In the genomic region with DNA sequence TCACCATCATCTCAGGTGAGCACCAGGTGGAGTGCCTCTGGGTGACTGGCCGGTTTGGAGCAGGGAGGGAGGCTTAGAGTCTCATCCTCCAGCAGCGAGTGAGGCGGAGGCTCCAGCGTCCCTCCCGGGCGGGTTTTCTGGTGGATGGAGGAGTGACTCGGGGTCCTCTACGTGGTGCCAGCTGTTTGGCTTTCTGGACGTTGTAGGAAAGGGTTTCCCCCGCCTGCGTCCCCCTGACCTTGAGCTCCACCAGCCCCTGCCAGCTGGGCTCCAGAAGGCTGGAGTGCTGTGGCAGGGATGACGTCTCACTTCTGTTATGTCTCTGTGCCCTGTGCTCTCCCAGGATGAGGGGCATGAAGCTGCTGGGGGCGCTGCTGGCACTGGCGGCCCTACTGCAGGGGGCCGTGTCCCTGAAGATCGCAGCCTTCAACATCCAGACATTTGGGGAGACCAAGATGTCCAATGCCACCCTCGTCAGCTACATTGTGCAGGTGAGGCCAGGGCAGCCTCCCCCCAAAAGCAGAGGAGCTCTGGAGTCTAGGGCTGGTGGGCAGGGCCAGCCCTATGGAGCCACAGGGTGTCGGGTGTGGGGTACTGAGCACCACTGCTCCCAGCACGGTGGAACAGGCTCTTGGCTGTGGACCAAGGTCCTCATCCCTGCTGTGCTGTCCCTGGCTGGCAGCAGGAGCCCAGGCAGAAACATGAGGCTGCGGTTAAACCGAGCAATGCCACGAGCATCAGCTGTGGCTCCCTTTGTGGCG, we compare ENCODE assay signal across 1 cellular context.
TF ChIP-seq lines count a peak whose summit lies in the region.

No MANE protein-coding gene starts in this region.

TF ChIP-seq in GM23338, 12 proteins besides CTCF, POLR2A, EP300 and RAD21 (continued from another document):
- no peak for TF ChIP-seq REST (IDR thresholded peaks at IDR 0.05; ENCODE audit: unreplicated experiment)
- TF ChIP-seq STAT1 (IDR thresholded peaks at IDR 0.05; ENCODE audit: unreplicated experiment) = no peak
- no peak for TF ChIP-seq ZNF114 (CRISPR knock-in tag; IDR thresholded peaks at IDR 0.05)
- TF ChIP-seq EZH2phosphoT487 (IDR thresholded peaks at IDR 0.05; ENCODE audit: unreplicated experiment) = no peak
- TF ChIP-seq ZNF331 (CRISPR knock-in tag; IDR thresholded peaks at IDR 0.05; ENCODE audit: low read depth) = no peak
- TF ChIP-seq ETS1 (IDR thresholded peaks at IDR 0.05) = no peak
- TF ChIP-seq JUNB (IDR thresholded peaks at IDR 0.05; ENCODE audit: unreplicated experiment) = no peak
- TF ChIP-seq EZH2 (IDR thresholded peaks at IDR 0.05; ENCODE audit: low read depth, unreplicated experiment) = no peak
- TF ChIP-seq CREB1 (CRISPR knock-in tag; IDR thresholded peaks at IDR 0.05; ENCODE audit: low read depth) = no peak
- TF ChIP-seq, protein P1, sequence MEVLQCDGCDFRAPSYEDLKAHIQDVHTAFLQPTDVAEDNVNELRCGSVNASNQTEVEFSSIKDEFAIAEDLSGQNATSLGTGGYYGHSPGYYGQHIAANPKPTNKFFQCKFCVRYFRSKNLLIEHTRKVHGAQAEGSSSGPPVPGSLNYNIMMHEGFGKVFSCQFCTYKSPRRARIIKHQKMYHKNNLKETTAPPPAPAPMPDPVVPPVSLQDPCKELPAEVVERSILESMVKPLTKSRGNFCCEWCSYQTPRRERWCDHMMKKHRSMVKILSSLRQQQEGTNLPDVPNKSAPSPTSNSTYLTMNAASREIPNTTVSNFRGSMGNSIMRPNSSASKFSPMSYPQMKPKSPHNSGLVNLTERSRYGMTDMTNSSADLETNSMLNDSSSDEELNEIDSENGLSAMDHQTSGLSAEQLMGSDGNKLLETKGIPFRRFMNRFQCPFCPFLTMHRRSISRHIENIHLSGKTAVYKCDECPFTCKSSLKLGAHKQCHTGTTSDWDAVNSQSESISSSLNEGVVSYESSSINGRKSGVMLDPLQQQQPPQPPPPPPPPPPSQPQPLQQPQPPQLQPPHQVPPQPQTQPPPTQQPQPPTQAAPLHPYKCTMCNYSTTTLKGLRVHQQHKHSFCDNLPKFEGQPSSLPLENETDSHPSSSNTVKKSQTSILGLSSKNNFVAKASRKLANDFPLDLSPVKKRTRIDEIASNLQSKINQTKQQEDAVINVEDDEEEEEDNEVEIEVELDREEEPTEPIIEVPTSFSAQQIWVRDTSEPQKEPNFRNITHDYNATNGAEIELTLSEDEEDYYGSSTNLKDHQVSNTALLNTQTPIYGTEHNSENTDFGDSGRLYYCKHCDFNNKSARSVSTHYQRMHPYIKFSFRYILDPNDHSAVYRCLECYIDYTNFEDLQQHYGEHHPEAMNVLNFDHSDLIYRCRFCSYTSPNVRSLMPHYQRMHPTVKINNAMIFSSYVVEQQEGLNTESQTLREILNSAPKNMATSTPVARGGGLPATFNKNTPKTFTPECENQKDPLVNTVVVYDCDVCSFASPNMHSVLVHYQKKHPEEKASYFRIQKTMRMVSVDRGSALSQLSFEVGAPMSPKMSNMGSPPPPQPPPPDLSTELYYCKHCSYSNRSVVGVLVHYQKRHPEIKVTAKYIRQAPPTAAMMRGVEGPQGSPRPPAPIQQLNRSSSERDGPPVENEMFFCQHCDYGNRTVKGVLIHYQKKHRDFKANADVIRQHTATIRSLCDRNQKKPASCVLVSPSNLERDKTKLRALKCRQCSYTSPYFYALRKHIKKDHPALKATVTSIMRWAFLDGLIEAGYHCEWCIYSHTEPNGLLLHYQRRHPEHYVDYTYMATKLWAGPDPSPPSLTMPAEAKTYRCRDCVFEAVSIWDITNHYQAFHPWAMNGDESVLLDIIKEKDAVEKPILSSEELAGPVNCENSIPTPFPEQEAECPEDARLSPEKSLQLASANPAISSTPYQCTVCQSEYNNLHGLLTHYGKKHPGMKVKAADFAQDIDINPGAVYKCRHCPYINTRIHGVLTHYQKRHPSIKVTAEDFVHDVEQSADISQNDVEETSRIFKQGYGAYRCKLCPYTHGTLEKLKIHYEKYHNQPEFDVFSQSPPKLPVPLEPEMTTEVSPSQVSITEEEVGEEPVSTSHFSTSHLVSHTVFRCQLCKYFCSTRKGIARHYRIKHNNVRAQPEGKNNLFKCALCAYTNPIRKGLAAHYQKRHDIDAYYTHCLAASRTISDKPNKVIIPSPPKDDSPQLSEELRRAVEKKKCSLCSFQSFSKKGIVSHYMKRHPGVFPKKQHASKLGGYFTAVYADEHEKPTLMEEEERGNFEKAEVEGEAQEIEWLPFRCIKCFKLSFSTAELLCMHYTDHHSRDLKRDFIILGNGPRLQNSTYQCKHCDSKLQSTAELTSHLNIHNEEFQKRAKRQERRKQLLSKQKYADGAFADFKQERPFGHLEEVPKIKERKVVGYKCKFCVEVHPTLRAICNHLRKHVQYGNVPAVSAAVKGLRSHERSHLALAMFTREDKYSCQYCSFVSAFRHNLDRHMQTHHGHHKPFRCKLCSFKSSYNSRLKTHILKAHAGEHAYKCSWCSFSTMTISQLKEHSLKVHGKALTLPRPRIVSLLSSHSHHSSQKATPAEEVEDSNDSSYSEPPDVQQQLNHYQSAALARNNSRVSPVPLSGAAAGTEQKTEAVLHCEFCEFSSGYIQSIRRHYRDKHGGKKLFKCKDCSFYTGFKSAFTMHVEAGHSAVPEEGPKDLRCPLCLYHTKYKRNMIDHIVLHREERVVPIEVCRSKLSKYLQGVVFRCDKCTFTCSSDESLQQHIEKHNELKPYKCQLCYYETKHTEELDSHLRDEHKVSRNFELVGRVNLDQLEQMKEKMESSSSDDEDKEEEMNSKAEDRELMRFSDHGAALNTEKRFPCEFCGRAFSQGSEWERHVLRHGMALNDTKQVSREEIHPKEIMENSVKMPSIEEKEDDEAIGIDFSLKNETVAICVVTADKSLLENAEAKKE (CRISPR knock-in tag; IDR thresholded peaks at IDR 0.05) = no peak
